9 cellular contexts compared by ENCODE assay signal in genomic region chr10:21078410-21079329, GRCh38.
DNase-seq lines count a peak whose midpoint lies in the region; ATAC-seq and TF ChIP-seq lines count a peak whose summit lies in the region.
"Had no signal": no experiment of that assay in that cellular context is flagged by ENCODE, and none has a peak within 500 bp of the region (broad histone marks: within the 10 kb centered on the region; RNA-seq: fewer than 3 reads in every experiment).

No MANE protein-coding gene starts in this region.

- H3K4me3 Mint-ChIP-seq in activated naive CD4-positive, alpha-beta T cell treated with anti-CD3 and anti-CD28 coated beads, Interleukin-2, amount 10 ng/mL, durations not matched to agents 7 days and 5 days, result no peak overlapping the region
- no peak overlapping the region for H3K4me3 Mint-ChIP-seq in activated T-helper 17 cell treated with anti-CD3 and anti-CD28 coated beads, Interleukin-2, amount 50 U/mL, for 72 hours

- H3K4me1 ChIP-seq in cardiac muscle cell (ENCODE audit: low read depth), result peaks cover 29% of the 10 kb centered on the region

- H3K27me3 ChIP-seq in cardiac muscle cell, result no peaks in the 10 kb centered on the region

- H3K36me3 ChIP-seq in cardiac muscle cell, result no peaks in the 10 kb centered on the region

- peak; percentile 35 for DNase-seq in activated naive CD4-positive, alpha-beta T cell treated with anti-CD3 and anti-CD28 coated beads, Interleukin-2, amount 10 ng/mL, durations not matched to agents 7 days and 5 days
- no peak for DNase-seq in activated naive CD4-positive, alpha-beta T cell (lab: John Stamatoyannopoulos, UW)
- DNase-seq in NCI-H2196 treated with DMSO at 0.1 percent for 48 hours (lab: John Stamatoyannopoulos, UW; ENCODE audit: unreplicated experiment), result peak; percentile 15
- DNase-seq in cardiac muscle cell (ENCODE audit: low read depth in 1 of 2, low spot score in 1 of 2), result peak; percentile 83 to 90
- DNase-seq in renal cortical epithelial cell (ENCODE audit: low read depth), result peak; percentile 54
- DNase-seq in activated CD8-positive, alpha-beta memory T cell treated with anti-CD3 and anti-CD28 coated beads, Interleukin-2, amount 50 U/mL, for 4 hours, result no peak

- no peaks in the 10 kb centered on the region for H3K36me3 Mint-ChIP-seq in activated naive CD4-positive, alpha-beta T cell treated with anti-CD3 and anti-CD28 coated beads, Interleukin-2, amount 10 ng/mL, durations not matched to agents 7 days and 5 days
- no peaks in the 10 kb centered on the region for H3K36me3 Mint-ChIP-seq in activated T-helper 17 cell treated with anti-CD3 and anti-CD28 coated beads, Interleukin-2, amount 50 U/mL, for 72 hours (ENCODE audit: low read depth)

- peak overlapping the region; percentile 81 for H3K27ac ChIP-seq in cardiac muscle cell
- H3K27ac ChIP-seq: epithelial cell of prostate had no signal

- no peaks in the 10 kb centered on the region for H3K9me3 Mint-ChIP-seq in activated naive CD4-positive, alpha-beta T cell treated with anti-CD3 and anti-CD28 coated beads, Interleukin-2, amount 10 ng/mL, durations not matched to agents 7 days and 5 days
- H3K9me3 Mint-ChIP-seq in activated T-helper 17 cell treated with anti-CD3 and anti-CD28 coated beads, Interleukin-2, amount 50 U/mL, for 72 hours, result no peaks in the 10 kb centered on the region

- TF ChIP-seq CTCF in cardiac muscle cell (IDR thresholded peaks at IDR 0.05; ENCODE audit: low read depth, low read length), result peak; percentile 83

- H3K9me3 ChIP-seq in cardiac muscle cell (ENCODE audit: low read depth), result no peaks in the 10 kb centered on the region

- CTCF ChIA-PET in activated naive CD4-positive, alpha-beta T cell treated with anti-CD3 and anti-CD28 coated beads, Interleukin-2, amount 10 ng/mL, durations not matched to agents 7 days and 5 days (lab: Charles Lee), result interaction anchor here (0.6 to 1.6 kb wide), 4 partner anchors 11 to 98 kb away, joined by 3 to 4 read pairs (median 3); no protein-coding TSS in a partner anchor

- no peaks in the 10 kb centered on the region for H3K27me3 Mint-ChIP-seq in activated naive CD4-positive, alpha-beta T cell treated with anti-CD3 and anti-CD28 coated beads, Interleukin-2, amount 10 ng/mL, durations not matched to agents 7 days and 5 days
- peaks cover 6% of the 10 kb centered on the region for H3K27me3 Mint-ChIP-seq in activated T-helper 17 cell treated with anti-CD3 and anti-CD28 coated beads, Interleukin-2, amount 50 U/mL, for 72 hours

- H3K27ac Mint-ChIP-seq in activated naive CD4-positive, alpha-beta T cell treated with anti-CD3 and anti-CD28 coated beads, Interleukin-2, amount 10 ng/mL, durations not matched to agents 7 days and 5 days, result no peak overlapping the region
- no peak overlapping the region for H3K27ac Mint-ChIP-seq in activated T-helper 17 cell treated with anti-CD3 and anti-CD28 coated beads, Interleukin-2, amount 50 U/mL, for 72 hours

- peak; percentile 63 for ATAC-seq in HG03025 (IDR thresholded peaks at IDR 0.05; ENCODE audit: low FRiP score, unreplicated experiment)
- peak; percentile 43 for ATAC-seq in activated T-helper 17 cell treated with anti-CD3 and anti-CD28 coated beads, Interleukin-2, amount 50 U/mL, for 72 hours (replicated peaks)

- H3K4me3 ChIP-seq in cardiac muscle cell, result no peak overlapping the region

- no peaks in the 10 kb centered on the region for H3K4me1 Mint-ChIP-seq in activated naive CD4-positive, alpha-beta T cell treated with anti-CD3 and anti-CD28 coated beads, Interleukin-2, amount 10 ng/mL, durations not matched to agents 7 days and 5 days
- no peaks in the 10 kb centered on the region for H3K4me1 Mint-ChIP-seq in activated T-helper 17 cell treated with anti-CD3 and anti-CD28 coated beads, Interleukin-2, amount 50 U/mL, for 72 hours

Comparison
In these comparisons a context has a peak if more than half of its experiments do, and no peak if none do; other contexts are left out.
1. DNase-seq: peak in activated naive CD4-positive, alpha-beta T cell treated with anti-CD3 and anti-CD28 coated beads, Interleukin-2, amount 10 ng/mL, durations not matched to agents 7 days and 5 days (single experiment), NCI-H2196 treated with DMSO at 0.1 percent for 48 hours (single experiment), cardiac muscle cell (2 of 2) and renal cortical epithelial cell (single experiment); none in activated naive CD4-positive, alpha-beta T cell (0 of 4) and activated CD8-positive, alpha-beta memory T cell treated with anti-CD3 and anti-CD28 coated beads, Interleukin-2, amount 50 U/mL, for 4 hours (single experiment).